In the genomic region with DNA sequence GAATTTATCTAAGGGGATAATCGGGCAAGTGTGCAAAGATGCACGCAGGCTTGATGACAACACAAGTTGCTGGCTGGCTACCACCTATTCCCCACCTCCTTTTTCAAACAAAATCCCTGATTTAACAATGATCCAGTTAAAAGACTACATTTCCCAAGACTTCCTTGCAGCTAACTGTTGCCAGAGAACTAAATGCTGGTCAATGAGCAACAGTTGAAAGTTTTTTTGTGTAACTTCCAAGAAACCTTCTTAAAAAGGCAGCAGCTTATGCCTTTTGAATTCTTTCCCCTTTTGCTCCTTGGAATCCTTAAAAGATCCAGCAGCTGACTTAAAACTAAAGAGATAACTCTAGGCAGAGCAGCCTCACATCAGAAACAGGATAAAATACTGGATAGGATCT, we compare ENCODE assay signal across 1 cellular context.
TF ChIP-seq lines count a peak whose summit lies in the region.

No MANE protein-coding gene starts in this region.

TF ChIP-seq in SK-N-SH, 30 proteins besides CTCF, POLR2A, EP300 and RAD21 (continued from another document):
- TF ChIP-seq YY1 (IDR thresholded peaks at IDR 0.05; ENCODE audit: low read depth) (no peak), JUND (IDR thresholded peaks at IDR 0.05) (no peak), NFIC (IDR thresholded peaks at IDR 0.05; ENCODE audit: borderline replicate concordance) (no peak), RCOR1 (IDR thresholded peaks at IDR 0.05; ENCODE audit: low read length) (no peak), TCF12 (IDR thresholded peaks at IDR 0.05) (no peak)
